In genomic region chr5:5141011-5141599, GRCh38 we compare ENCODE assay signal across 12 cellular contexts. TPM values are rescaled to one million over a fixed set of nuclear protein-coding genes. Genes with fewer than 3 reads are reported as not detected.
A peak's percentile ranks its signal among the peaks of the same experiment; 100 is the strongest.
DNase-seq lines count a peak whose midpoint lies in the region; ATAC-seq and TF ChIP-seq lines count a peak whose summit lies in the region.
"Had no signal": no experiment of that assay in that cellular context is flagged by ENCODE, and none has a peak within 500 bp of the region (broad histone marks: within the 10 kb centered on the region; RNA-seq: fewer than 3 reads in every experiment).

No MANE protein-coding gene starts in this region.

- H3K4me3 Mint-ChIP-seq in endothelial cell (ENCODE audit: unreplicated experiment): peak overlapping the region; percentile 90
- H3K4me3 Mint-ChIP-seq: activated CD8-positive, alpha-beta T cell treated with anti-CD3 and anti-CD28 coated beads for 36 hours; CD4-positive, alpha-beta T cell had no signal

- H3K9ac ChIP-seq in ES-I3 (ENCODE audit: low read depth, low read length) (peak overlapping the region; percentile 81), HUES64 (ENCODE audit: low read depth, low read length) (peak overlapping the region; percentile 86)

- H3K27ac Mint-ChIP-seq in endothelial cell (ENCODE audit: unreplicated experiment): peak overlapping the region; percentile 12
- H3K27ac Mint-ChIP-seq: activated CD8-positive, alpha-beta T cell treated with anti-CD3 and anti-CD28 coated beads for 36 hours; CD4-positive, alpha-beta T cell had no signal

- H3K4me1 Mint-ChIP-seq in endothelial cell (ENCODE audit: unreplicated experiment): peaks cover 12% of the 10 kb centered on the region

- TF ChIP-seq EP300 in ovary (IDR thresholded peaks at IDR 0.05): no peak

- H3K9me3 Mint-ChIP-seq in endothelial cell (ENCODE audit: unreplicated experiment): no peaks in the 10 kb centered on the region
- H3K9me3 Mint-ChIP-seq: activated CD8-positive, alpha-beta T cell treated with anti-CD3 and anti-CD28 coated beads for 36 hours; CD4-positive, alpha-beta T cell had no signal

- TF ChIP-seq CTCF in endothelial cell (IDR thresholded peaks at IDR 0.05; ENCODE audit: unreplicated experiment) (no peak), ovary (IDR thresholded peaks at IDR 0.05) (no peak)

- H3K36me3 Mint-ChIP-seq in endothelial cell (ENCODE audit: low read depth, unreplicated experiment): no peaks in the 10 kb centered on the region

- H3K27ac ChIP-seq in HUES64 (ENCODE audit: low read depth, low read length): no peak overlapping the region
- H3K27ac ChIP-seq in ovary: peak overlapping the region in 1 of 2 donors; percentile 42

- H3K4me3 ChIP-seq in HUES64 (ENCODE audit: low read length) (peak overlapping the region; percentile 69), ovary (peak overlapping the region; percentile 54)
- H3K4me3 ChIP-seq: lung had no signal

- H3K9me3 ChIP-seq in ES-I3 (ENCODE audit: control insufficient read depth, insufficient read depth, low read length): no peaks in the 10 kb centered on the region
- H3K9me3 ChIP-seq in HUES64 (ENCODE audit: insufficient read depth, low read depth, low read length): no peaks in the 10 kb centered on the region
- no peaks in the 10 kb centered on the region for H3K9me3 ChIP-seq in ovary

- peaks cover 6% of the 10 kb centered on the region; the same call in 1 of the 2 replicates for H3K4me1 ChIP-seq in ES-I3 (ENCODE audit: insufficient read depth, low read length)
- peaks cover 4% of the 10 kb centered on the region for H3K4me1 ChIP-seq in HUES64 (ENCODE audit: insufficient read depth, low read length)
- H3K4me1 ChIP-seq in ovary (ENCODE audit: insufficient read depth): peaks cover 6% of the 10 kb centered on the region

- peaks cover 15% of the 10 kb centered on the region for H3K27me3 Mint-ChIP-seq in endothelial cell (ENCODE audit: unreplicated experiment)

- ATAC-seq in HG02852 (IDR thresholded peaks at IDR 0.05; ENCODE audit: unreplicated experiment) (no peak), HG02588 (IDR thresholded peaks at IDR 0.05; ENCODE audit: unreplicated experiment) (no peak)
- ATAC-seq: activated CD8-positive, alpha-beta T cell treated with anti-CD3 and anti-CD28 coated beads for 36 hours had no signal

- 11% methylated on average over 10 of the region's 11 CpGs for WGBS in HUES64
- 8 to 9% (median 8%) methylated on average over 11 of the region's 11 CpGs for WGBS in ovary, 3 donors

- H3K36me3 ChIP-seq in ES-I3 (ENCODE audit: insufficient read depth, low read length) (no peaks in the 10 kb centered on the region), HUES64 (ENCODE audit: insufficient read depth, low read length) (peaks cover 19% of the 10 kb centered on the region), ovary (no peaks in the 10 kb centered on the region)

- no peak for DNase-seq in endothelial cell (ENCODE audit: low spot score)
- DNase-seq in ovary: no peak
- DNase-seq in activated CD4-positive, alpha-beta T cell treated with anti-CD3 and anti-CD28 coated beads, Interleukin-2, amount 50 U/mL, for 48 hours: no peak
- DNase-seq in hypothalamus (lab: John Stamatoyannopoulos, UW): no peak

- intact Hi-C loops in ovary (cut with DNase I): loop anchor here in 3 of 4 donors (5.0 kb wide), 3 partner anchors 259 to 1506 kb away; no protein-coding TSS in a partner anchor

- TF ChIP-seq POLR2A in ovary (IDR thresholded peaks at IDR 0.05): no peak

- H3K27me3 ChIP-seq in HUES64 (ENCODE audit: insufficient read depth, low read length) (peaks cover 26% of the 10 kb centered on the region), ovary (no peaks in the 10 kb centered on the region)

RNA-seq across cellular contexts. Expression of gene ADAMTS16, which starts 1.0 kb away (rescaled TPM):
- polyA plus RNA-seq in HUES64 (2013, experiment 1 of 2): 9.6 TPM
- polyA plus RNA-seq in HUES64 (2013, experiment 2 of 2): 9.1 TPM
- 27.8 TPM for total RNA-seq in endothelial cell (ENCODE audit: unreplicated experiment)
- 10 to 100 TPM in 3 of 7 donors, 1 to 10 TPM in 4; 7.4 to 32.7 (median 9.6) TPM for total RNA-seq in ovary
- polyA plus RNA-seq in ovary: 10 to 100 TPM; 14.4 to 16.9 TPM
- total RNA-seq: activated CD8-positive, alpha-beta T cell treated with anti-CD3 and anti-CD28 coated beads for 36 hours; CD4-positive, alpha-beta T cell; dermis microvascular lymphatic vessel endothelial cell had no signal
- polyA plus RNA-seq: lung had no signal
